1 cellular context compared by ENCODE assay signal in genomic region chr3:182935803-182936202, GRCh38.
TF ChIP-seq lines count a peak whose summit lies in the region.

No MANE protein-coding gene starts in this region.

TF ChIP-seq in GM12878, 131 proteins besides CTCF, POLR2A, EP300 and RAD21 (continued from another document):
- TF ChIP-seq E4F1 (IDR thresholded peaks at IDR 0.05; ENCODE audit: borderline replicate concordance, partially characterized antibody) (no peak), BACH1 (IDR thresholded peaks at IDR 0.05; ENCODE audit: borderline replicate concordance) (no peak), NR2F1 (conservative IDR thresholded peaks at IDR 0.05) (no peak), SP1 (IDR thresholded peaks at IDR 0.05; ENCODE audit: low read depth, low read length) (no peak), SMC3 (IDR thresholded peaks at IDR 0.05; ENCODE audit: borderline replicate concordance, low read length) (no peak), RFX5 (IDR thresholded peaks at IDR 0.05; ENCODE audit: low read depth, low read length) (no peak), TARDBP (IDR thresholded peaks at IDR 0.05; ENCODE audit: borderline replicate concordance) (no peak), NKRF (conservative IDR thresholded peaks at IDR 0.05) (no peak)
TF ChIP-seq in GM12878: peak in this region for 0.
